15 cellular contexts compared by ENCODE assay signal in the genomic region with DNA sequence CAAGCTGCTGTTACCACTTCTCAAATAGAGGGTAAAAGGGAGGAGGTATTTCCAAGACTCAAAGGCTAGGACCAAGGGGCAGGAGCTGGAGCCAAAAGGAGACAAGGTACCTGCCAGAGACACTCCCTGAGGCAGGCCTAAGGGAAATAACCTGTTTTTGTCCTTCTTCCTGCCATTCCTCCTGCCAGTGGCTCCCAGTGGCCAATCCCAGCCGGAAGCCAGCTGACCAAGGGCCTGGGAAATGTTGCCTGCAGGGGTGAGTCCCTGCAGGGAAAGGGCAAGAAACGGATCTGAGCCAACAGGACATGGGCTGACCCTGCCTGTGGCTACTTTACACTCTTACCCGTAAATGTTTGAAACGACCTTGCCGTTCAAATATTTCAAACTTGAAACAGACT. TPM values are rescaled to one million over a fixed set of nuclear protein-coding genes. Genes with fewer than 3 reads are reported as not detected.
DNase-seq lines count a peak whose midpoint lies in the region; ATAC-seq and TF ChIP-seq lines count a peak whose summit lies in the region.
"Had no signal": no experiment of that assay in that cellular context is flagged by ENCODE, and none has a peak within 500 bp of the region (broad histone marks: within the 10 kb centered on the region; RNA-seq: fewer than 3 reads in every experiment).

No MANE protein-coding gene starts in this region.

- H3K27ac ChIP-seq in C4-2B (peak overlapping the region; percentile 82), psoas muscle (peak overlapping the region; percentile 10)
- H3K27ac ChIP-seq: ovary had no signal

- no peaks in the 10 kb centered on the region for H3K36me3 ChIP-seq in psoas muscle (ENCODE audit: insufficient read depth in 1 of 2, low read depth in 1 of 2)
- H3K36me3 ChIP-seq: BE2C, ovary had no signal

- WGBS in psoas muscle, 3 donors, result 56 to 57% (median 56%) methylated on average over 5 of the region's 5 CpGs

- H3K4me3 Mint-ChIP-seq in endothelial cell (ENCODE audit: unreplicated experiment), result peak overlapping the region; percentile 8
- H3K4me3 Mint-ChIP-seq: activated CD4-positive, alpha-beta memory T cell treated with anti-CD3 and anti-CD28 coated beads for 36 hours had no signal

- intact Hi-C loops in psoas muscle (cut with DNase I), result no loop called here

- peaks cover 44% of the 10 kb centered on the region for H3K4me1 ChIP-seq in psoas muscle

- H3K27me3 ChIP-seq in psoas muscle (ENCODE audit: insufficient read depth in 3 of 3, low read length in 2 of 3), result no peaks in the 10 kb centered on the region
- H3K27me3 ChIP-seq: BE2C, ovary had no signal

- DNase-seq in LNCaP clone FGC (ENCODE audit: low read depth) (peak; percentile 84), endothelial cell (ENCODE audit: low spot score) (peak; percentile 44), psoas muscle (no peak), foreskin fibroblast (no peak)
- DNase-seq: activated CD4-positive, alpha-beta memory T cell treated with anti-CD3 and anti-CD28 coated beads for 36 hours; BE2C; DMS79; NCI-H2029; ovary; PC-3; stimulated activated naive CD4-positive, alpha-beta T cell had no signal

- peak overlapping the region; percentile 34 for H3K4me3 ChIP-seq in LNCaP clone FGC (ENCODE audit: low read depth, low read length)
- peak overlapping the region; percentile 10 for H3K4me3 ChIP-seq in psoas muscle
- H3K4me3 ChIP-seq in foreskin fibroblast (ENCODE audit: low read depth in 1 of 2, low read length in 2 of 2), result no peak overlapping the region
- H3K4me3 ChIP-seq: ovary, smooth muscle cell had no signal

- no peaks in the 10 kb centered on the region for H3K9me3 Mint-ChIP-seq in endothelial cell (ENCODE audit: unreplicated experiment)
- H3K9me3 Mint-ChIP-seq: activated CD4-positive, alpha-beta memory T cell treated with anti-CD3 and anti-CD28 coated beads for 36 hours had no signal

- H3K36me3 Mint-ChIP-seq in endothelial cell (ENCODE audit: low read depth, unreplicated experiment), result peaks cover 7% of the 10 kb centered on the region
- H3K36me3 Mint-ChIP-seq: activated CD4-positive, alpha-beta memory T cell treated with anti-CD3 and anti-CD28 coated beads for 36 hours had no signal

- no peaks in the 10 kb centered on the region for H3K9me3 ChIP-seq in psoas muscle
- H3K9me3 ChIP-seq: BE2C, ovary had no signal

- H3K4me1 Mint-ChIP-seq in endothelial cell (ENCODE audit: unreplicated experiment), result peaks cover 33% of the 10 kb centered on the region

- no peak for TF ChIP-seq CTCF in C4-2B (conservative IDR thresholded peaks at IDR 0.05)
- TF ChIP-seq CTCF in LNCaP clone FGC (IDR thresholded peaks at IDR 0.05; ENCODE audit: control insufficient read depth, extremely low read depth, insufficient read depth), result no peak
- no peak for TF ChIP-seq CTCF in endothelial cell (IDR thresholded peaks at IDR 0.05; ENCODE audit: unreplicated experiment)
- TF ChIP-seq CTCF in psoas muscle (IDR thresholded peaks at IDR 0.05), result no peak
- TF ChIP-seq CTCF in foreskin fibroblast (IDR thresholded peaks at IDR 0.05; ENCODE audit: low read depth, low read length), result no peak

- no peak for ATAC-seq in psoas muscle
- no peak for ATAC-seq in HG03135 (IDR thresholded peaks at IDR 0.05; ENCODE audit: unreplicated experiment)
- no peak for ATAC-seq in HG02938 (IDR thresholded peaks at IDR 0.05; ENCODE audit: unreplicated experiment)
- ATAC-seq: PC-3 had no signal

- H3K27ac Mint-ChIP-seq in endothelial cell (ENCODE audit: unreplicated experiment), result peak overlapping the region; percentile 72
- H3K27ac Mint-ChIP-seq: activated CD4-positive, alpha-beta memory T cell treated with anti-CD3 and anti-CD28 coated beads for 36 hours had no signal

- H3K27me3 Mint-ChIP-seq in endothelial cell (ENCODE audit: unreplicated experiment), result peaks cover 12% of the 10 kb centered on the region

RNA-seq across cellular contexts. Expression of gene CYTH3, which starts 3.5 kb away (rescaled TPM):
- total RNA-seq in endothelial cell (ENCODE audit: unreplicated experiment), result 24.3 TPM
- total RNA-seq in psoas muscle, result 10 to 100 TPM in 3 of 4 donors, 1 to 10 TPM in 1; 8.9 to 15.0 (median 14.5) TPM
- 10 to 100 TPM in 1 of 3 donors, 1 to 10 TPM in 2; 6.1 to 13.5 (median 8.6) TPM for polyA plus RNA-seq in psoas muscle

Comparison
In these comparisons a context has a peak if more than half of its experiments do, and no peak if none do; other contexts are left out.
1. DNase-seq: peak in LNCaP clone FGC (single experiment) and endothelial cell (single experiment); none in psoas muscle (0 of 2) and foreskin fibroblast (0 of 2).
2. H3K4me3 ChIP-seq: peak in LNCaP clone FGC (single experiment) and psoas muscle (single experiment); none in foreskin fibroblast (0 of 2).